15 cellular contexts compared by ENCODE assay signal in genomic region chr12:55912908-55913307, GRCh38. TPM values are rescaled to one million over a fixed set of nuclear protein-coding genes. Genes with fewer than 3 reads are reported as not detected.
DNase-seq lines count a peak whose midpoint lies in the region; ATAC-seq and TF ChIP-seq lines count a peak whose summit lies in the region.
"Had no signal": no experiment of that assay in that cellular context is flagged by ENCODE, and none has a peak within 500 bp of the region (broad histone marks: within the 10 kb centered on the region; RNA-seq: fewer than 3 reads in every experiment).

No MANE protein-coding gene starts in this region.

- ATAC-seq in T-cell (replicated peaks in 1 of 4) (no peak), left lobe of liver (peak; percentile 17), GM19351 (IDR thresholded peaks at IDR 0.05; ENCODE audit: unreplicated experiment) (no peak)

- TF ChIP-seq CTCF in 22Rv1 (IDR thresholded peaks at IDR 0.05) = no peak

- peaks cover 50% of the 10 kb centered on the region for H3K36me3 Mint-ChIP-seq in activated T-cell treated with anti-CD3 and anti-CD28 coated beads, Interleukin-2, amount 50 U/mL, for 24 hours (ENCODE audit: low read depth)
- H3K36me3 Mint-ChIP-seq in T-cell = peaks cover 15% of the 10 kb centered on the region

- H3K27ac Mint-ChIP-seq in activated T-cell treated with anti-CD3 and anti-CD28 coated beads, Interleukin-2, amount 50 U/mL, for 24 hours = peak overlapping the region; percentile 67
- H3K27ac Mint-ChIP-seq in T-cell = peak overlapping the region; percentile 80 to 93
- H3K27ac Mint-ChIP-seq: HFFc6 had no signal

- POLR2A ChIA-PET in T-cell (lab: Charles Lee) = interaction anchor here in 1 of 2 donors (0.8 kb wide), 1 partner anchor 77 kb away, joined by 3 read pairs; no protein-coding TSS in a partner anchor

- CTCF ChIA-PET in T-cell (lab: Charles Lee) = interaction anchor here (0.6 to 0.7 kb wide), 2 partner anchors 30 to 1080 kb away, joined by 4 read pairs; no protein-coding TSS in a partner anchor

- no peak for DNase-seq in activated T-cell treated with anti-CD3 and anti-CD28 coated beads, Interleukin-2, amount 50 U/mL, for 24 hours
- DNase-seq in activated T-cell treated with anti-CD3 and anti-CD28 coated beads, Interleukin-2, amount 50 U/mL, for 1 hour = no peak
- no peak for DNase-seq in T-cell
- no peak for DNase-seq in left lobe of liver (ENCODE audit: low spot score)
- no peak for DNase-seq in middle frontal gyrus (ENCODE audit: extremely low spot score, low spot score)
- no peak for DNase-seq in NCI-H510A (lab: John Stamatoyannopoulos, UW)
- DNase-seq: EL, HFFc6, MM.1S, NCI-H1092 treated with DMSO at 0.1 percent for 48 hours, NCI-H2081 treated with DMSO at 0.1 percent for 48 hours, NCI-H524 had no signal

- peaks cover 47% of the 10 kb centered on the region for H3K4me1 Mint-ChIP-seq in activated T-cell treated with anti-CD3 and anti-CD28 coated beads, Interleukin-2, amount 50 U/mL, for 24 hours (ENCODE audit: low read depth)
- H3K4me1 Mint-ChIP-seq in T-cell = peaks cover 43 to 48% (median 43%) of the 10 kb centered on the region in 3 donors

- no peak overlapping the region for H3K4me3 Mint-ChIP-seq in activated T-cell treated with anti-CD3 and anti-CD28 coated beads, Interleukin-2, amount 50 U/mL, for 24 hours
- no peak overlapping the region for H3K4me3 Mint-ChIP-seq in T-cell
- H3K4me3 Mint-ChIP-seq: HFFc6 had no signal

- H3K27me3 Mint-ChIP-seq in activated T-cell treated with anti-CD3 and anti-CD28 coated beads, Interleukin-2, amount 50 U/mL, for 24 hours = no peaks in the 10 kb centered on the region
- H3K27me3 Mint-ChIP-seq in T-cell = no peaks in the 10 kb centered on the region

- no peaks in the 10 kb centered on the region for H3K9me3 Mint-ChIP-seq in activated T-cell treated with anti-CD3 and anti-CD28 coated beads, Interleukin-2, amount 50 U/mL, for 24 hours
- H3K9me3 Mint-ChIP-seq in T-cell = no peaks in the 10 kb centered on the region
- H3K9me3 Mint-ChIP-seq: HFFc6 had no signal

- peak overlapping the region; percentile 95; the same call in 1 of the 2 replicates for H3K27ac ChIP-seq in 22Rv1
- H3K27ac ChIP-seq: BLaER1 had no signal

RNA-seq across cellular contexts. Expression of gene PYM1, which starts 14.8 kb away (rescaled TPM):
- total RNA-seq in T-cell (10 to 100 TPM; 21.7 to 40.9 (median 30.7) TPM), left lobe of liver (16.5 TPM)

RNA-seq across cellular contexts. Expression of gene DGKA, which starts 18.1 kb away (rescaled TPM):
- 1,000 to 10,000 TPM in 4 of 5 donors, 100 to 1,000 TPM in 1; 896 to 1,314 (median 1,231) TPM for total RNA-seq in T-cell
- 4.9 TPM for total RNA-seq in left lobe of liver

RNA-seq across cellular contexts. Expression of gene PMEL, which starts 52.9 kb away (rescaled TPM):
- total RNA-seq in T-cell (under 1 TPM in 1 of 5 donors, not detected in 4; 0.20 TPM), left lobe of liver (5.4 TPM)

RNA-seq across cellular contexts. Expression of gene CDK2, which starts 53.7 kb away (rescaled TPM):
- 10 to 100 TPM; 17.8 to 32.3 (median 23.3) TPM for total RNA-seq in T-cell
- total RNA-seq in left lobe of liver = 11.0 TPM

Comparison
In these comparisons a context has a peak if more than half of its experiments do, and no peak if none do; other contexts are left out.
1. RNA of gene DGKA, which starts 18.1 kb away (total RNA-seq): 896 to 1,314 TPM in T-cell; 4.9 TPM in left lobe of liver (single experiment); every median in the first group is over 100 times any median in the second.